1 cellular context compared by ENCODE assay signal in genomic region chr17:1764705-1765104, GRCh38.
TF ChIP-seq lines count a peak whose summit lies in the region.

No MANE protein-coding gene starts in this region.

TF ChIP-seq in HepG2, 621 proteins besides CTCF, POLR2A, EP300 and RAD21:
- TF ChIP-seq ZNF121 (CRISPR knock-in tag; IDR thresholded peaks at IDR 0.05): peak; percentile 81
- TF ChIP-seq, protein P1, sequence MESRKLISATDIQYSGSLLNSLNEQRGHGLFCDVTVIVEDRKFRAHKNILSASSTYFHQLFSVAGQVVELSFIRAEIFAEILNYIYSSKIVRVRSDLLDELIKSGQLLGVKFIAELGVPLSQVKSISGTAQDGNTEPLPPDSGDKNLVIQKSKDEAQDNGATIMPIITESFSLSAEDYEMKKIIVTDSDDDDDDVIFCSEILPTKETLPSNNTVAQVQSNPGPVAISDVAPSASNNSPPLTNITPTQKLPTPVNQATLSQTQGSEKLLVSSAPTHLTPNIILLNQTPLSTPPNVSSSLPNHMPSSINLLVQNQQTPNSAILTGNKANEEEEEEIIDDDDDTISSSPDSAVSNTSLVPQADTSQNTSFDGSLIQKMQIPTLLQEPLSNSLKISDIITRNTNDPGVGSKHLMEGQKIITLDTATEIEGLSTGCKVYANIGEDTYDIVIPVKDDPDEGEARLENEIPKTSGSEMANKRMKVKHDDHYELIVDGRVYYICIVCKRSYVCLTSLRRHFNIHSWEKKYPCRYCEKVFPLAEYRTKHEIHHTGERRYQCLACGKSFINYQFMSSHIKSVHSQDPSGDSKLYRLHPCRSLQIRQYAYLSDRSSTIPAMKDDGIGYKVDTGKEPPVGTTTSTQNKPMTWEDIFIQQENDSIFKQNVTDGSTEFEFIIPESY (CRISPR knock-in tag; IDR thresholded peaks at IDR 0.05): peak; percentile 34; the same call in 1 of the 2 replicates
- peak; percentile 32; the same call in 1 of the 2 replicates for TF ChIP-seq ZNF460 (CRISPR knock-in tag; IDR thresholded peaks at IDR 0.05; ENCODE audit: borderline replicate concordance)
- 0 out of 2 replicates have a peak, but pooled peaks have one; percentile 4 for TF ChIP-seq ZNF543 (CRISPR knock-in tag; IDR thresholded peaks at IDR 0.05)
